In the genomic region with DNA sequence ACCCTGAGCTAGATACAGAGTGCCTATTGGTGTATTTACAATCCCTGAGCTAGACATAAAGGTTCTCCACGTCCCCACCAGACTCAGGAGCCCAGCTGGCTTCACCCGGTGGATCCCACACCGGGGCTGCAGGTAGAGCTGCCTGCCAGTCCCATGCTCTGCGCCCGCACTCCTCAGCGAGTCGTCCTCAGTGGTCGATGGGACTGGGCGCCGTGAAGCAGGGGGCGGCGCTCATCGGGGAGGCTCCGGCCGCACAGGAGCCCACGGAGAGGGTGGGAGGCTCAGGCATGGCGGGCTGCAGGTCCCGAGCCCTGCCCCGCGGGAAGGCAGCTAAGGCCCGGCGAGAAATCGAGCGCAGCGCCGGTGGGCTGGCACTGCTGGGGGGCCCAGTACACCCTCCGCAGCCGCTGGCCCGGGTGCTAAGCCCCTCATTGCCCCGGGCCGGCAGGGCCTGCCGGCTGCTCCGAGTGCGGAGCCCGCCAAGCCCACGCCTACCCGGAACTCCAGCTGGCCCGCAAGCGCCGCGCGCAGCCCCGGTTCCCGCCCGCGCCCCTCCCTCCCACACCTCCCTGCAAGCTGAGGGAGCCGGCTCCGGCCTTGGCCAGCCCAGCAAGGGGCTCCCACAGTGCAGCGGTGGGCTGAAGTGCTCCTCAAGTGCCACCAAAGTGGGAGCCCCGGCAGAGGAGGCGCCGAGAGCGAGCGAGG, we compare ENCODE assay signal across 10 cellular contexts. TPM values are rescaled to one million over a fixed set of nuclear protein-coding genes. Genes with fewer than 3 reads are reported as not detected.
A peak's percentile ranks its signal among the peaks of the same experiment; 100 is the strongest.
DNase-seq lines count a peak whose midpoint lies in the region; ATAC-seq and TF ChIP-seq lines count a peak whose summit lies in the region.
"Not testable (repeated sequence)": the region's sequence is repeated elsewhere in the genome, so short reads cannot be mapped to it uniquely, and the experiment has no call there.
"Had no signal": no experiment of that assay in that cellular context is flagged by ENCODE, and none has a peak within 500 bp of the region (broad histone marks: within the 10 kb centered on the region; RNA-seq: fewer than 3 reads in every experiment).

No MANE protein-coding gene starts in this region.

- not testable (repeated sequence) for H3K36me3 Mint-ChIP-seq in memory B cell

- TF ChIP-seq POLR2A in breast epithelium (IDR thresholded peaks at IDR 0.05), result not testable (repeated sequence)
- peak in 1 of 2 donors; percentile 14 for TF ChIP-seq POLR2A in uterus (IDR thresholded peaks at IDR 0.05)

- CTCF ChIA-PET in Panc1 (lab: Charles Lee), result not testable (repeated sequence)

- not testable (repeated sequence) for H3K4me1 ChIP-seq in Panc1 (ENCODE audit: control insufficient read depth, insufficient read depth, low read length); breast epithelium
- peaks cover 0 to 10% of the 10 kb centered on the region in 2 donors for H3K4me1 ChIP-seq in uterus

- DNase-seq in DMS79 (lab: John Stamatoyannopoulos, UW), result peak; percentile 49
- not testable (repeated sequence) for DNase-seq in Panc1 (ENCODE audit: low read depth, low spot score); breast epithelium (ENCODE audit: low spot score in 2 of 2); fibroblast of villous mesenchyme (ENCODE audit: low read depth); memory B cell (ENCODE audit: low spot score in 2 of 2); uterus
- DNase-seq in activated T-cell treated with anti-CD3 and anti-CD28 coated beads, Interleukin-2, amount 50 U/mL, for 1 hour, result peak; percentile 41

- not testable (repeated sequence) for H3K36me3 ChIP-seq in Panc1 (ENCODE audit: control insufficient read depth, insufficient read depth, low read length); breast epithelium; uterus

- H3K9me3 ChIP-seq in Panc1 (ENCODE audit: control insufficient read depth, insufficient read depth, low read depth, low read length); breast epithelium; uterus: not testable (repeated sequence)

- not testable (repeated sequence) for H3K27ac ChIP-seq in Panc1 (ENCODE audit: low read length); breast epithelium
- H3K27ac ChIP-seq in skin epidermis, result peak overlapping the region in 13 of 21 experiments; percentile 6 to 72 (median 52)
- H3K27ac ChIP-seq in uterus, result peak overlapping the region; percentile 68 to 71

- BruUV-seq in Panc1 (replicated peaks; lab: Mats Ljungman, UMichigan), result not testable (repeated sequence)

- POLR2A ChIA-PET in Panc1 (lab: Charles Lee), result not testable (repeated sequence)

- peak; percentile 75; the same call in 1 of the 2 replicates for ATAC-seq in Panc1
- not testable (repeated sequence) for ATAC-seq in memory B cell (ENCODE audit: low read depth)

- intact Hi-C loops in Panc1 (cut with micrococcal nuclease; ENCODE audit: unreplicated experiment); breast epithelium (cut with DNase I; ENCODE audit: low total_unique reads); uterus (cut with DNase I; ENCODE audit: low total_unique reads): not testable (repeated sequence)

- peak overlapping the region; percentile 40 to 58 for H3K4me3 ChIP-seq in Panc1 (ENCODE audit: low read depth in 2 of 2, low read length in 2 of 2)
- H3K4me3 ChIP-seq in breast epithelium, result peak overlapping the region; percentile 23 to 51 (median 41)
- H3K4me3 ChIP-seq in fibroblast of villous mesenchyme (ENCODE audit: low read depth, low read length), result peak overlapping the region; percentile 37
- H3K4me3 ChIP-seq in skin epidermis, result peak overlapping the region in 5 of 7 experiments; percentile 2 to 40 (median 21)
- peak overlapping the region in 1 of 2 donors; percentile 19 for H3K4me3 ChIP-seq in uterus

- TF ChIP-seq CTCF in Panc1 (IDR thresholded peaks at IDR 0.05); breast epithelium (IDR thresholded peaks at IDR 0.05); fibroblast of villous mesenchyme (IDR thresholded peaks at IDR 0.05; ENCODE audit: insufficient read depth, low read depth, low read length); uterus (IDR thresholded peaks at IDR 0.05): not testable (repeated sequence)

- peak overlapping the region; percentile 80 for H3K4me3 Mint-ChIP-seq in memory B cell

- peak overlapping the region; percentile 96 for H3K27ac Mint-ChIP-seq in memory B cell

- H3K4me1 Mint-ChIP-seq in memory B cell, result peaks cover 43% of the 10 kb centered on the region

- not testable (repeated sequence) for H3K27me3 Mint-ChIP-seq in memory B cell

- in situ Hi-C loops in Panc1 (cut with HindIII; ENCODE audit: low pct_unique_long_range_greater_than_20kb, low sequenced_read_pairs), result not testable (repeated sequence)

- not testable (repeated sequence) for H3K9me3 Mint-ChIP-seq in memory B cell

- not testable (repeated sequence) for H3K27me3 ChIP-seq in Panc1 (ENCODE audit: control insufficient read depth, insufficient read depth, low read length); breast epithelium; uterus

RNA-seq across cellular contexts. Expression of a gene that starts 6.7 kb away (rescaled TPM):
- total RNA-seq in Panc1 (2021; ENCODE audit: unreplicated experiment), result not detected
- not detected for polyA plus RNA-seq in Panc1 (2012; ENCODE audit: insufficient read length)
- total RNA-seq in breast epithelium, result 1 to 10 TPM in 1 of 3 donors, under 1 TPM in 1, not detected in 1; 0.80 to 1.0 TPM
- not detected in 2 replicates for total RNA-seq in fibroblast of villous mesenchyme
- 1 to 10 TPM in 1 of 4 donors, not detected in 3; 1.9 TPM for total RNA-seq in uterus
- total RNA-seq: mesenteric fat pad, occipital lobe had no signal

RNA-seq across cellular contexts. Expression of a gene that starts 21.1 kb away (rescaled TPM):
- total RNA-seq in Panc1 (2021; ENCODE audit: unreplicated experiment), result 0.98 TPM
- polyA plus RNA-seq in Panc1 (2012; ENCODE audit: insufficient read length), result 0.22 TPM
- total RNA-seq in breast epithelium, result 10 to 100 TPM in 2 of 3 donors, 1 to 10 TPM in 1; 7.4 to 21.4 (median 11.5) TPM
- not detected in 2 replicates for total RNA-seq in fibroblast of villous mesenchyme
- total RNA-seq in uterus, result 10 to 100 TPM in 1 of 4 donors, 1 to 10 TPM in 2, under 1 TPM in 1; 0.88 to 10.2 (median 2.9) TPM
